Comparison of ENCODE assay signal across 25 cellular contexts in genomic region chr3:58231666-58232065, GRCh38. TPM values are rescaled to one million over a fixed set of nuclear protein-coding genes. Genes with fewer than 3 reads are reported as not detected.
A peak's percentile ranks its signal among the peaks of the same experiment; 100 is the strongest.
DNase-seq lines count a peak whose midpoint lies in the region; ATAC-seq and TF ChIP-seq lines count a peak whose summit lies in the region.
"Had no signal": no experiment of that assay in that cellular context is flagged by ENCODE, and none has a peak within 500 bp of the region (broad histone marks: within the 10 kb centered on the region; RNA-seq: fewer than 3 reads in every experiment).

No MANE protein-coding gene starts in this region.

- in situ Hi-C loops in G401 (cut with HindIII; ENCODE audit: low sequenced_read_pairs), result no loop called here

- no peak for TF ChIP-seq CTCF in brain (conservative IDR thresholded peaks at IDR 0.05)

- peaks cover 3% of the 10 kb centered on the region for H3K4me1 Mint-ChIP-seq in activated naive CD4-positive, alpha-beta T cell treated with anti-CD3 and anti-CD28 coated beads, Interleukin-2, amount 50 U/mL, for 24 hours
- H3K4me1 Mint-ChIP-seq in brain, result peaks cover 30% of the 10 kb centered on the region
- H3K4me1 Mint-ChIP-seq in stimulated activated naive B cell treated with anti-CD40 and anti-IgM and Interleukin-4, amounts not matched to agents 10 μg/mL and 1 μg/mL and 100 μg/mL, for 72 hours, result peaks cover 36 to 56% of the 10 kb centered on the region in 2 donors

- peak overlapping the region; percentile 41 for H3K27ac Mint-ChIP-seq in activated naive CD4-positive, alpha-beta T cell treated with anti-CD3 and anti-CD28 coated beads, Interleukin-2, amount 50 U/mL, for 24 hours
- peak overlapping the region in 3 of 5 experiments; percentile 6 to 95 (median 55) for H3K27ac Mint-ChIP-seq in brain
- peak overlapping the region; percentile 97 for H3K27ac Mint-ChIP-seq in stimulated activated naive B cell treated with anti-CD40 and anti-IgM and Interleukin-4, amounts not matched to agents 10 μg/mL and 1 μg/mL and 100 μg/mL, for 72 hours
- H3K27ac Mint-ChIP-seq: GM23338, H9, HFFc6 had no signal

- H3K4me3 Mint-ChIP-seq in activated naive CD4-positive, alpha-beta T cell treated with anti-CD3 and anti-CD28 coated beads, Interleukin-2, amount 50 U/mL, for 24 hours, result no peak overlapping the region
- peak overlapping the region in 2 of 5 experiments; percentile 35 for H3K4me3 Mint-ChIP-seq in brain
- no peak overlapping the region for H3K4me3 Mint-ChIP-seq in stimulated activated naive B cell treated with anti-CD40 and anti-IgM and Interleukin-4, amounts not matched to agents 10 μg/mL and 1 μg/mL and 100 μg/mL, for 72 hours
- H3K4me3 Mint-ChIP-seq: GM23338, H9, HFFc6 had no signal

- peaks cover 12% of the 10 kb centered on the region for H3K27me3 Mint-ChIP-seq in activated naive CD4-positive, alpha-beta T cell treated with anti-CD3 and anti-CD28 coated beads, Interleukin-2, amount 50 U/mL, for 24 hours
- peaks cover 25% of the 10 kb centered on the region for H3K27me3 Mint-ChIP-seq in brain
- H3K27me3 Mint-ChIP-seq in stimulated activated naive B cell treated with anti-CD40 and anti-IgM and Interleukin-4, amounts not matched to agents 10 μg/mL and 1 μg/mL and 100 μg/mL, for 72 hours, result no peaks in the 10 kb centered on the region

- H3K9me3 Mint-ChIP-seq in activated naive CD4-positive, alpha-beta T cell treated with anti-CD3 and anti-CD28 coated beads, Interleukin-2, amount 50 U/mL, for 24 hours, result no peaks in the 10 kb centered on the region
- H3K9me3 Mint-ChIP-seq in brain, result peaks cover 0 to 4% (median 0%) of the 10 kb centered on the region in 5 experiments
- no peaks in the 10 kb centered on the region for H3K9me3 Mint-ChIP-seq in stimulated activated naive B cell treated with anti-CD40 and anti-IgM and Interleukin-4, amounts not matched to agents 10 μg/mL and 1 μg/mL and 100 μg/mL, for 72 hours
- H3K9me3 Mint-ChIP-seq: GM23338, H9, HFFc6 had no signal

- no peak for DNase-seq in activated naive CD4-positive, alpha-beta T cell (lab: John Stamatoyannopoulos, UW)
- DNase-seq in NCI-H2171 treated with DMSO at 0.1 percent for 48 hours (lab: John Stamatoyannopoulos, UW) (peak; percentile 72), G401 (ENCODE audit: low spot score) (no peak)
- no peak for DNase-seq in stimulated activated naive B cell treated with anti-CD40 and anti-IgM and Interleukin-4, amounts not matched to agents 10 μg/mL and 1 μg/mL and 100 μg/mL, for 72 hours
- DNase-seq: ACHN; Calu3; H9; HFFc6; MM.1S; NCI-H2081; NCI-H345; NCI-H510A treated with DMSO at 0.1 percent for 48 hours; NCI-H82; NK-92 treated with Interleukin-12 subunit alpha and Interleukin-12 subunit beta, amount 100 ng/mL, for 24 hours; PC-3; SJCRH30 had no signal

- H3K36me3 Mint-ChIP-seq in activated naive CD4-positive, alpha-beta T cell treated with anti-CD3 and anti-CD28 coated beads, Interleukin-2, amount 50 U/mL, for 24 hours, result no peaks in the 10 kb centered on the region
- no peaks in the 10 kb centered on the region for H3K36me3 Mint-ChIP-seq in brain
- no peaks in the 10 kb centered on the region for H3K36me3 Mint-ChIP-seq in stimulated activated naive B cell treated with anti-CD40 and anti-IgM and Interleukin-4, amounts not matched to agents 10 μg/mL and 1 μg/mL and 100 μg/mL, for 72 hours
- H3K36me3 Mint-ChIP-seq: IgD-negative memory B cell had no signal

- no peak for ATAC-seq in stimulated activated naive B cell treated with anti-CD40 and anti-IgM and Interleukin-4, amounts not matched to agents 10 μg/mL and 1 μg/mL and 100 μg/mL, for 72 hours (replicated peaks)
- ATAC-seq in HG02852 (IDR thresholded peaks at IDR 0.05; ENCODE audit: unreplicated experiment) (no peak), HG02970 (IDR thresholded peaks at IDR 0.05; ENCODE audit: low FRiP score, unreplicated experiment) (no peak)
- ATAC-seq: GM23338, Right ventricle myocardium inferior had no signal

RNA-seq across cellular contexts. Expression of gene ABHD6, which starts 5.9 kb away (rescaled TPM):
- 19.4 TPM for polyA plus RNA-seq in brain (ENCODE audit: insufficient read depth, low read depth, low replicate concordance)
- total RNA-seq in G401 (2014; rRNA removed; shearing (Covaris generic)), result 15.0 and 17.2 TPM in 2 replicates

RNA-seq across cellular contexts. Expression of gene DNASE1L3, which starts 20.9 kb away (rescaled TPM):
- 0.80 TPM for polyA plus RNA-seq in brain (ENCODE audit: insufficient read depth, low read depth, low replicate concordance)
- not detected in 2 replicates for total RNA-seq in G401 (2014; rRNA removed; shearing (Covaris generic))
- total RNA-seq: Calu3, GM23338, H9, HFFc6, RPMI7951, SJCRH30 had no signal
- polyA plus RNA-seq: BJ, GM23338 had no signal

Comparison
In these comparisons a context has a peak if more than half of its experiments do, and no peak if none do; other contexts are left out.
1. H3K27ac Mint-ChIP-seq: peak in every context shown above with its lines; median percentile 97 in stimulated activated naive B cell treated with anti-CD40 and anti-IgM and Interleukin-4, amounts not matched to agents 10 μg/mL and 1 μg/mL and 100 μg/mL, for 72 hours; 55 in brain; 41 in activated naive CD4-positive, alpha-beta T cell treated with anti-CD3 and anti-CD28 coated beads, Interleukin-2, amount 50 U/mL, for 24 hours.